ENCODE assay signal across 8 cellular contexts in genomic region chr5:122774519-122774860, GRCh38. TPM values are rescaled to one million over a fixed set of nuclear protein-coding genes. Genes with fewer than 3 reads are reported as not detected.
DNase-seq lines count a peak whose midpoint lies in the region; ATAC-seq and TF ChIP-seq lines count a peak whose summit lies in the region.

No MANE protein-coding gene starts in this region.

- 40% methylated on average over 8 of the region's 8 CpGs for WGBS in smooth muscle cell (ENCODE audit: low lambda C conversion rate)

- H3K27me3 ChIP-seq in right atrium auricular region (no peaks in the 10 kb centered on the region), smooth muscle cell (ENCODE audit: low read depth) (no peaks in the 10 kb centered on the region)

- H3K4me1 ChIP-seq in right atrium auricular region, result peaks cover 0 to 15% of the 10 kb centered on the region in 2 donors
- H3K4me1 ChIP-seq in smooth muscle cell (ENCODE audit: low read depth), result peaks cover 25% of the 10 kb centered on the region

- H4K20me1 ChIP-seq in smooth muscle cell (ENCODE audit: low read depth), result peaks cover 36% of the 10 kb centered on the region

- H3K9ac ChIP-seq in smooth muscle cell (ENCODE audit: low read depth), result peak overlapping the region; percentile 37

- peak; percentile 24 for ATAC-seq in HG02981 (IDR thresholded peaks at IDR 0.05; ENCODE audit: unreplicated experiment)

- peak overlapping the region; percentile 91 for H3K4me2 ChIP-seq in smooth muscle cell

- H3F3A ChIP-seq in smooth muscle cell (ENCODE audit: low read depth), result no peaks in the 10 kb centered on the region

- TF ChIP-seq CTCF in WI38 (IDR thresholded peaks at IDR 0.05; ENCODE audit: low read depth, low read length), result no peak
- no peak for TF ChIP-seq CTCF in right atrium auricular region (IDR thresholded peaks at IDR 0.05)
- no peak for TF ChIP-seq CTCF in smooth muscle cell (IDR thresholded peaks at IDR 0.05; ENCODE audit: borderline replicate concordance, insufficient read depth, poor library complexity, severe bottlenecking)

- H3K27ac ChIP-seq in right atrium auricular region, result peak overlapping the region; percentile 46 to 92
- no peak overlapping the region for H3K27ac ChIP-seq in smooth muscle cell (ENCODE audit: low read depth)

- H3K36me3 ChIP-seq in right atrium auricular region (no peaks in the 10 kb centered on the region), smooth muscle cell (ENCODE audit: low read depth) (no peaks in the 10 kb centered on the region)

- H3K4me3 ChIP-seq in WI38 (ENCODE audit: low read depth, low read length), result peak overlapping the region; percentile 81
- peak overlapping the region; percentile 93 for H3K4me3 ChIP-seq in right atrium auricular region
- H3K4me3 ChIP-seq in smooth muscle cell, result peak overlapping the region; percentile 77

- peak overlapping the region; percentile 86 for H2AFZ ChIP-seq in smooth muscle cell (ENCODE audit: low read depth)

- H3K79me2 ChIP-seq in smooth muscle cell (ENCODE audit: low read depth), result peaks cover 45% of the 10 kb centered on the region

- H3K9me3 ChIP-seq in right atrium auricular region (no peaks in the 10 kb centered on the region), smooth muscle cell (replicated peaks; ENCODE audit: low read depth) (no peaks in the 10 kb centered on the region)

- DNase-seq in DMS53 treated with DMSO at 0.1 percent for 48 hours (lab: John Stamatoyannopoulos, UW; ENCODE audit: unreplicated experiment) (peak; percentile 79), DMS53 (lab: John Stamatoyannopoulos, UW) (no peak), right atrium auricular region (ENCODE audit: low spot score) (no peak), smooth muscle cell (lab: John Stamatoyannopoulos, UW; ENCODE audit: unreplicated experiment) (no peak), HCEC 1CT (no peak), iPS-NIHi7 (ENCODE audit: extremely low spot score) (no peak)

RNA-seq across cellular contexts. Expression of gene SNX2, which starts 0.4 kb away (rescaled TPM):
- total RNA-seq in right atrium auricular region (10 to 100 TPM; 27.4 to 27.7 TPM), smooth muscle cell (70.1 and 88.4 TPM in 2 replicates)
- 81.9 and 89.3 TPM in 2 replicates for polyA plus RNA-seq in smooth muscle cell
